Comparison of ENCODE assay signal across 7 cellular contexts in genomic region chr17:17781591-17782424, GRCh38. TPM values are rescaled to one million over a fixed set of nuclear protein-coding genes. Genes with fewer than 3 reads are reported as not detected.
DNase-seq lines count a peak whose midpoint lies in the region; ATAC-seq, FAIRE-seq and TF ChIP-seq lines count a peak whose summit lies in the region.

No MANE protein-coding gene starts in this region.

- H3K4me1 ChIP-seq in aorta (ENCODE audit: control insufficient read depth in 1 of 2, insufficient read depth in 2 of 2, low read length in 2 of 2) = no peaks in the 10 kb centered on the region

- H3K4me1 Mint-ChIP-seq in nephron = peaks cover 66% of the 10 kb centered on the region

- DNase-seq in GM12892 (ENCODE audit: insufficient read length) = no peak
- DNase-seq in NCI-H345 (lab: John Stamatoyannopoulos, UW) = peak; percentile 77
- peak; percentile 77 for DNase-seq in activated effector memory CD4-positive, alpha-beta T cell treated with anti-CD3 and anti-CD28 coated beads, Interleukin-2, amount 50 U/mL, for 16 hours
- peak; percentile 48 to 78 for DNase-seq in foreskin fibroblast
- peak; percentile 85 to 92 for DNase-seq in aorta

- no peak for TF ChIP-seq CTCF in foreskin fibroblast (IDR thresholded peaks at IDR 0.05; ENCODE audit: low read depth, low read length)
- no peak for TF ChIP-seq CTCF in nephron (IDR thresholded peaks at IDR 0.05; ENCODE audit: unreplicated experiment in 3 of 3)

- intact Hi-C loops in aorta (cut with DNase I) = loop anchor here in 1 of 2 donors (2.0 kb wide), 1 partner anchor 29 kb away; no protein-coding TSS in a partner anchor

- no peaks in the 10 kb centered on the region for H3K27me3 Mint-ChIP-seq in nephron (ENCODE audit: low read depth)

- no peaks in the 10 kb centered on the region for H3K36me3 Mint-ChIP-seq in nephron (ENCODE audit: low read depth)

- H3K27ac ChIP-seq in aorta (ENCODE audit: low read depth in 1 of 2, low read length in 2 of 2) = peak overlapping the region in 1 of 2 donors; percentile 39

- peak; percentile 73 for ATAC-seq in aorta (ENCODE audit: low FRiP score)
- ATAC-seq in HG02642 (IDR thresholded peaks at IDR 0.05; ENCODE audit: poor library complexity, unreplicated experiment) = no peak

- H3K9me3 Mint-ChIP-seq in nephron = no peaks in the 10 kb centered on the region

- no peaks in the 10 kb centered on the region for H3K36me3 ChIP-seq in aorta (ENCODE audit: control insufficient read depth in 1 of 2, insufficient read depth in 2 of 2, low read length in 1 of 2)

- no peaks in the 10 kb centered on the region for H3K9me3 ChIP-seq in aorta (ENCODE audit: control insufficient read depth, low read length)

- peak overlapping the region; percentile 82 to 85 (median 83) for H3K4me3 Mint-ChIP-seq in nephron

- 2% methylated on average over 64 to 75 of the region's 75 CpGs for WGBS in aorta, 2 donors

- peak overlapping the region; percentile 96 to 97 (median 96) for H3K27ac Mint-ChIP-seq in nephron

- no peaks in the 10 kb centered on the region for H3K27me3 ChIP-seq in aorta (ENCODE audit: control insufficient read depth in 1 of 2, insufficient read depth in 2 of 2, low read length in 1 of 2)

- peak overlapping the region; percentile 36 to 41 for H3K4me3 ChIP-seq in foreskin fibroblast (ENCODE audit: low read depth in 1 of 2, low read length in 2 of 2)
- peak overlapping the region; percentile 42 to 52 for H3K4me3 ChIP-seq in aorta (ENCODE audit: low read length in 2 of 2)

- FAIRE-seq in GM12892 (lab: Jason Lieb, UNC) = peak; percentile 14

- TF ChIP-seq POLR2A in GM12892 (IDR thresholded peaks at IDR 0.05; ENCODE audit: low read depth, low read length) = no peak

RNA-seq across cellular contexts. Expression of gene SREBF1, which starts 55.0 kb away (rescaled TPM):
- 14.3 TPM for polyA plus RNA-seq in GM12892 (2012; ENCODE audit: missing spikeins)
- 100 to 1,000 TPM in 1 of 2 donors, 10 to 100 TPM in 1; 23.6 to 103 TPM for total RNA-seq in aorta
- 10 to 100 TPM; 24.0 to 24.7 TPM for polyA plus RNA-seq in aorta
